Comparison of ENCODE assay signal across 2 cellular contexts in the genomic region with DNA sequence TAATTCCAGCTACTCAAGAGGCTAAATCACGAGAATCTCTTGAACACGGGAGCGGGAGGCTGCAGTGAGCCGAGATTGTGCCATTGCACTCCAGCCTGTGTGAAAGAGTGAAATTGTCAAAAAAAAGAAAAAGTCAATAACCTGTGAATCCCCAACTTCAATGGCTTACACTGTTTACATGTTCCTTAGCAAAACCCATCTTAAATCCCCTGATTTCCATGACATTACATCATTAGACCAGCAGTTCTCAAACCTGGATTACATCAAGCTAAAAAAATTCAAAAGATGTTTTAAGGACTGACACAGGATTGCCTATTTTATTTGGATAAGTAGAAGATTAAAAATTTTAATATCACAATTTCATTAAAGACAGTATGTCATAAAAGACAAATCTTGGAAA.
TF ChIP-seq lines count a peak whose summit lies in the region.

No MANE protein-coding gene starts in this region.

TF ChIP-seq in K562, 482 proteins besides CTCF, POLR2A, EP300 and RAD21:
- TF ChIP-seq, protein P1, sequence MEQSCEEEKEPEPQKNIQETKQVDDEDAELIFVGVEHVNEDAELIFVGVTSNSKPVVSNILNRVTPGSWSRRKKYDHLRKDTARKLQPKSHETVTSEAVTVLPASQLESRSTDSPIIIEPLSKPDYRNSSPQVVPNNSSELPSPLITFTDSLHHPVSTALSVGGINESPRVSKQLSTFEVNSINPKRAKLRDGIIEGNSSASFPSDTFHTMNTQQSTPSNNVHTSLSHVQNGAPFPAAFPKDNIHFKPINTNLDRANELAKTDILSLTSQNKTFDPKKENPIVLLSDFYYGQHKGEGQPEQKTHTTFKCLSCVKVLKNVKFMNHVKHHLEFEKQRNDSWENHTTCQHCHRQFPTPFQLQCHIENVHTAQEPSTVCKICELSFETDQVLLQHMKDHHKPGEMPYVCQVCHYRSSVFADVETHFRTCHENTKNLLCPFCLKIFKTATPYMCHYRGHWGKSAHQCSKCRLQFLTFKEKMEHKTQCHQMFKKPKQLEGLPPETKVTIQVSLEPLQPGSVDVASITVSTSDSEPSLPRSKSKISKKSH (CRISPR knock-in tag; IDR thresholded peaks at IDR 0.05): no peak
- TF ChIP-seq, protein P2, sequence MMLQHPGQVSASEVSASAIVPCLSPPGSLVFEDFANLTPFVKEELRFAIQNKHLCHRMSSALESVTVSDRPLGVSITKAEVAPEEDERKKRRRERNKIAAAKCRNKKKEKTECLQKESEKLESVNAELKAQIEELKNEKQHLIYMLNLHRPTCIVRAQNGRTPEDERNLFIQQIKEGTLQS (IDR thresholded peaks at IDR 0.05): peak; percentile 24; the same call in 1 of the 2 replicates
- TF ChIP-seq, protein P2 (CRISPR knock-in tag; conservative IDR thresholded peaks at IDR 0.05): no peak
- TF ChIP-seq, protein P3, sequence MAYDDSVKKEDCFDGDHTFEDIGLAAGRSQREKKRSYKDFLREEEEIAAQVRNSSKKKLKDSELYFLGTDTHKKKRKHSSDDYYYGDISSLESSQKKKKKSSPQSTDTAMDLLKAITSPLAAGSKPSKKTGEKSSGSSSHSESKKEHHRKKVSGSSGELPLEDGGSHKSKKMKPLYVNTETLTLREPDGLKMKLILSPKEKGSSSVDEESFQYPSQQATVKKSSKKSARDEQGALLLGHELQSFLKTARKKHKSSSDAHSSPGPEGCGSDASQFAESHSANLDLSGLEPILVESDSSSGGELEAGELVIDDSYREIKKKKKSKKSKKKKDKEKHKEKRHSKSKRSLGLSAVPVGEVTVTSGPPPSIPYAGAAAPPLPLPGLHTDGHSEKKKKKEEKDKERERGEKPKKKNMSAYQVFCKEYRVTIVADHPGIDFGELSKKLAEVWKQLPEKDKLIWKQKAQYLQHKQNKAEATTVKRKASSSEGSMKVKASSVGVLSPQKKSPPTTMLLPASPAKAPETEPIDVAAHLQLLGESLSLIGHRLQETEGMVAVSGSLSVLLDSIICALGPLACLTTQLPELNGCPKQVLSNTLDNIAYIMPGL (CRISPR knock-in tag; IDR thresholded peaks at IDR 0.05): no peak
- TF ChIP-seq TRIM24 (IDR thresholded peaks at IDR 0.05): peak in 1 of 2 experiments; percentile 28; a peak in 1 of 4 replicates
- TF ChIP-seq, protein P4, sequence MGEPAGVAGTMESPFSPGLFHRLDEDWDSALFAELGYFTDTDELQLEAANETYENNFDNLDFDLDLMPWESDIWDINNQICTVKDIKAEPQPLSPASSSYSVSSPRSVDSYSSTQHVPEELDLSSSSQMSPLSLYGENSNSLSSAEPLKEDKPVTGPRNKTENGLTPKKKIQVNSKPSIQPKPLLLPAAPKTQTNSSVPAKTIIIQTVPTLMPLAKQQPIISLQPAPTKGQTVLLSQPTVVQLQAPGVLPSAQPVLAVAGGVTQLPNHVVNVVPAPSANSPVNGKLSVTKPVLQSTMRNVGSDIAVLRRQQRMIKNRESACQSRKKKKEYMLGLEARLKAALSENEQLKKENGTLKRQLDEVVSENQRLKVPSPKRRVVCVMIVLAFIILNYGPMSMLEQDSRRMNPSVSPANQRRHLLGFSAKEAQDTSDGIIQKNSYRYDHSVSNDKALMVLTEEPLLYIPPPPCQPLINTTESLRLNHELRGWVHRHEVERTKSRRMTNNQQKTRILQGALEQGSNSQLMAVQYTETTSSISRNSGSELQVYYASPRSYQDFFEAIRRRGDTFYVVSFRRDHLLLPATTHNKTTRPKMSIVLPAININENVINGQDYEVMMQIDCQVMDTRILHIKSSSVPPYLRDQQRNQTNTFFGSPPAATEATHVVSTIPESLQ (CRISPR knock-in tag; IDR thresholded peaks at IDR 0.05): no peak
- no peak for TF ChIP-seq CHD1 (IDR thresholded peaks at IDR 0.05; ENCODE audit: low read length)
- TF ChIP-seq, protein P5, sequence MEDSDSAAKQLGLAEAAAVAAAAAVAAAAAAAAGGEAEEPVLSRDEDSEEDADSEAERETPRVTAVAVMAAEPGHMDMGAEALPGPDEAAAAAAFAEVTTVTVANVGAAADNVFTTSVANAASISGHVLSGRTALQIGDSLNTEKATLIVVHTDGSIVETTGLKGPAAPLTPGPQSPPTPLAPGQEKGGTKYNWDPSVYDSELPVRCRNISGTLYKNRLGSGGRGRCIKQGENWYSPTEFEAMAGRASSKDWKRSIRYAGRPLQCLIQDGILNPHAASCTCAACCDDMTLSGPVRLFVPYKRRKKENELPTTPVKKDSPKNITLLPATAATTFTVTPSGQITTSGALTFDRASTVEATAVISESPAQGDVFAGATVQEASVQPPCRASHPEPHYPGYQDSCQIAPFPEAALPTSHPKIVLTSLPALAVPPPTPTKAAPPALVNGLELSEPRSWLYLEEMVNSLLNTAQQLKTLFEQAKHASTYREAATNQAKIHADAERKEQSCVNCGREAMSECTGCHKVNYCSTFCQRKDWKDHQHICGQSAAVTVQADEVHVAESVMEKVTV (CRISPR knock-in tag; IDR thresholded peaks at IDR 0.05): no peak
- TF ChIP-seq ZNF584 (CRISPR knock-in tag; IDR thresholded peaks at IDR 0.05; ENCODE audit: low read depth): no peak
- TF ChIP-seq, protein P6, sequence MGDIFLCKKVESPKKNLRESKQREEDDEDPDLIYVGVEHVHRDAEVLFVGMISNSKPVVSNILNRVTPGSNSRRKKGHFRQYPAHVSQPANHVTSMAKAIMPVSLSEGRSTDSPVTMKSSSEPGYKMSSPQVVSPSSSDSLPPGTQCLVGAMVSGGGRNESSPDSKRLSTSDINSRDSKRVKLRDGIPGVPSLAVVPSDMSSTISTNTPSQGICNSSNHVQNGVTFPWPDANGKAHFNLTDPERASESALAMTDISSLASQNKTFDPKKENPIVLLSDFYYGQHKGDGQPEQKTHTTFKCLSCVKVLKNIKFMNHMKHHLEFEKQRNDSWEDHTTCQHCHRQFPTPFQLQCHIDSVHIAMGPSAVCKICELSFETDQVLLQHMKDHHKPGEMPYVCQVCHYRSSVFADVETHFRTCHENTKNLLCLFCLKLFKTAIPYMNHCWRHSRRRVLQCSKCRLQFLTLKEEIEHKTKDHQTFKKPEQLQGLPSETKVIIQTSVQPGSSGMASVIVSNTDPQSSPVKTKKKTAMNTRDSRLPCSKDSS (IDR thresholded peaks at IDR 0.05; ENCODE audit: low read depth, partially characterized antibody): no peak
- no peak for TF ChIP-seq CEBPG (CRISPR knock-in tag; IDR thresholded peaks at IDR 0.05)
- peak; percentile 19 to 71; a peak in 2 of 4 replicates for TF ChIP-seq CEBPG (tag; conservative IDR thresholded peaks at IDR 0.05 in 1 of 2, IDR thresholded peaks at IDR 0.05 in 1 of 2)

TF ChIP-seq in GM23338, 12 proteins besides CTCF, POLR2A, EP300 and RAD21:
- TF ChIP-seq ZNF331 (CRISPR knock-in tag; IDR thresholded peaks at IDR 0.05; ENCODE audit: low read depth): no peak
- TF ChIP-seq EZH2 (IDR thresholded peaks at IDR 0.05; ENCODE audit: low read depth, unreplicated experiment): no peak
- TF ChIP-seq, protein P7, sequence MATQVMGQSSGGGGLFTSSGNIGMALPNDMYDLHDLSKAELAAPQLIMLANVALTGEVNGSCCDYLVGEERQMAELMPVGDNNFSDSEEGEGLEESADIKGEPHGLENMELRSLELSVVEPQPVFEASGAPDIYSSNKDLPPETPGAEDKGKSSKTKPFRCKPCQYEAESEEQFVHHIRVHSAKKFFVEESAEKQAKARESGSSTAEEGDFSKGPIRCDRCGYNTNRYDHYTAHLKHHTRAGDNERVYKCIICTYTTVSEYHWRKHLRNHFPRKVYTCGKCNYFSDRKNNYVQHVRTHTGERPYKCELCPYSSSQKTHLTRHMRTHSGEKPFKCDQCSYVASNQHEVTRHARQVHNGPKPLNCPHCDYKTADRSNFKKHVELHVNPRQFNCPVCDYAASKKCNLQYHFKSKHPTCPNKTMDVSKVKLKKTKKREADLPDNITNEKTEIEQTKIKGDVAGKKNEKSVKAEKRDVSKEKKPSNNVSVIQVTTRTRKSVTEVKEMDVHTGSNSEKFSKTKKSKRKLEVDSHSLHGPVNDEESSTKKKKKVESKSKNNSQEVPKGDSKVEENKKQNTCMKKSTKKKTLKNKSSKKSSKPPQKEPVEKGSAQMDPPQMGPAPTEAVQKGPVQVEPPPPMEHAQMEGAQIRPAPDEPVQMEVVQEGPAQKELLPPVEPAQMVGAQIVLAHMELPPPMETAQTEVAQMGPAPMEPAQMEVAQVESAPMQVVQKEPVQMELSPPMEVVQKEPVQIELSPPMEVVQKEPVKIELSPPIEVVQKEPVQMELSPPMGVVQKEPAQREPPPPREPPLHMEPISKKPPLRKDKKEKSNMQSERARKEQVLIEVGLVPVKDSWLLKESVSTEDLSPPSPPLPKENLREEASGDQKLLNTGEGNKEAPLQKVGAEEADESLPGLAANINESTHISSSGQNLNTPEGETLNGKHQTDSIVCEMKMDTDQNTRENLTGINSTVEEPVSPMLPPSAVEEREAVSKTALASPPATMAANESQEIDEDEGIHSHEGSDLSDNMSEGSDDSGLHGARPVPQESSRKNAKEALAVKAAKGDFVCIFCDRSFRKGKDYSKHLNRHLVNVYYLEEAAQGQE (IDR thresholded peaks at IDR 0.05; ENCODE audit: unreplicated experiment): no peak
- TF ChIP-seq, protein P8, sequence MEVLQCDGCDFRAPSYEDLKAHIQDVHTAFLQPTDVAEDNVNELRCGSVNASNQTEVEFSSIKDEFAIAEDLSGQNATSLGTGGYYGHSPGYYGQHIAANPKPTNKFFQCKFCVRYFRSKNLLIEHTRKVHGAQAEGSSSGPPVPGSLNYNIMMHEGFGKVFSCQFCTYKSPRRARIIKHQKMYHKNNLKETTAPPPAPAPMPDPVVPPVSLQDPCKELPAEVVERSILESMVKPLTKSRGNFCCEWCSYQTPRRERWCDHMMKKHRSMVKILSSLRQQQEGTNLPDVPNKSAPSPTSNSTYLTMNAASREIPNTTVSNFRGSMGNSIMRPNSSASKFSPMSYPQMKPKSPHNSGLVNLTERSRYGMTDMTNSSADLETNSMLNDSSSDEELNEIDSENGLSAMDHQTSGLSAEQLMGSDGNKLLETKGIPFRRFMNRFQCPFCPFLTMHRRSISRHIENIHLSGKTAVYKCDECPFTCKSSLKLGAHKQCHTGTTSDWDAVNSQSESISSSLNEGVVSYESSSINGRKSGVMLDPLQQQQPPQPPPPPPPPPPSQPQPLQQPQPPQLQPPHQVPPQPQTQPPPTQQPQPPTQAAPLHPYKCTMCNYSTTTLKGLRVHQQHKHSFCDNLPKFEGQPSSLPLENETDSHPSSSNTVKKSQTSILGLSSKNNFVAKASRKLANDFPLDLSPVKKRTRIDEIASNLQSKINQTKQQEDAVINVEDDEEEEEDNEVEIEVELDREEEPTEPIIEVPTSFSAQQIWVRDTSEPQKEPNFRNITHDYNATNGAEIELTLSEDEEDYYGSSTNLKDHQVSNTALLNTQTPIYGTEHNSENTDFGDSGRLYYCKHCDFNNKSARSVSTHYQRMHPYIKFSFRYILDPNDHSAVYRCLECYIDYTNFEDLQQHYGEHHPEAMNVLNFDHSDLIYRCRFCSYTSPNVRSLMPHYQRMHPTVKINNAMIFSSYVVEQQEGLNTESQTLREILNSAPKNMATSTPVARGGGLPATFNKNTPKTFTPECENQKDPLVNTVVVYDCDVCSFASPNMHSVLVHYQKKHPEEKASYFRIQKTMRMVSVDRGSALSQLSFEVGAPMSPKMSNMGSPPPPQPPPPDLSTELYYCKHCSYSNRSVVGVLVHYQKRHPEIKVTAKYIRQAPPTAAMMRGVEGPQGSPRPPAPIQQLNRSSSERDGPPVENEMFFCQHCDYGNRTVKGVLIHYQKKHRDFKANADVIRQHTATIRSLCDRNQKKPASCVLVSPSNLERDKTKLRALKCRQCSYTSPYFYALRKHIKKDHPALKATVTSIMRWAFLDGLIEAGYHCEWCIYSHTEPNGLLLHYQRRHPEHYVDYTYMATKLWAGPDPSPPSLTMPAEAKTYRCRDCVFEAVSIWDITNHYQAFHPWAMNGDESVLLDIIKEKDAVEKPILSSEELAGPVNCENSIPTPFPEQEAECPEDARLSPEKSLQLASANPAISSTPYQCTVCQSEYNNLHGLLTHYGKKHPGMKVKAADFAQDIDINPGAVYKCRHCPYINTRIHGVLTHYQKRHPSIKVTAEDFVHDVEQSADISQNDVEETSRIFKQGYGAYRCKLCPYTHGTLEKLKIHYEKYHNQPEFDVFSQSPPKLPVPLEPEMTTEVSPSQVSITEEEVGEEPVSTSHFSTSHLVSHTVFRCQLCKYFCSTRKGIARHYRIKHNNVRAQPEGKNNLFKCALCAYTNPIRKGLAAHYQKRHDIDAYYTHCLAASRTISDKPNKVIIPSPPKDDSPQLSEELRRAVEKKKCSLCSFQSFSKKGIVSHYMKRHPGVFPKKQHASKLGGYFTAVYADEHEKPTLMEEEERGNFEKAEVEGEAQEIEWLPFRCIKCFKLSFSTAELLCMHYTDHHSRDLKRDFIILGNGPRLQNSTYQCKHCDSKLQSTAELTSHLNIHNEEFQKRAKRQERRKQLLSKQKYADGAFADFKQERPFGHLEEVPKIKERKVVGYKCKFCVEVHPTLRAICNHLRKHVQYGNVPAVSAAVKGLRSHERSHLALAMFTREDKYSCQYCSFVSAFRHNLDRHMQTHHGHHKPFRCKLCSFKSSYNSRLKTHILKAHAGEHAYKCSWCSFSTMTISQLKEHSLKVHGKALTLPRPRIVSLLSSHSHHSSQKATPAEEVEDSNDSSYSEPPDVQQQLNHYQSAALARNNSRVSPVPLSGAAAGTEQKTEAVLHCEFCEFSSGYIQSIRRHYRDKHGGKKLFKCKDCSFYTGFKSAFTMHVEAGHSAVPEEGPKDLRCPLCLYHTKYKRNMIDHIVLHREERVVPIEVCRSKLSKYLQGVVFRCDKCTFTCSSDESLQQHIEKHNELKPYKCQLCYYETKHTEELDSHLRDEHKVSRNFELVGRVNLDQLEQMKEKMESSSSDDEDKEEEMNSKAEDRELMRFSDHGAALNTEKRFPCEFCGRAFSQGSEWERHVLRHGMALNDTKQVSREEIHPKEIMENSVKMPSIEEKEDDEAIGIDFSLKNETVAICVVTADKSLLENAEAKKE (CRISPR knock-in tag; IDR thresholded peaks at IDR 0.05): no peak
- TF ChIP-seq POLR2AphosphoS5 (IDR thresholded peaks at IDR 0.05; ENCODE audit: low read depth): no peak
- no peak for TF ChIP-seq NANOG (IDR thresholded peaks at IDR 0.05; ENCODE audit: borderline replicate concordance)
- TF ChIP-seq CREB1 (CRISPR knock-in tag; IDR thresholded peaks at IDR 0.05; ENCODE audit: low read depth): no peak
- TF ChIP-seq STAT1 (IDR thresholded peaks at IDR 0.05; ENCODE audit: unreplicated experiment): no peak
- no peak for TF ChIP-seq ZNF114 (CRISPR knock-in tag; IDR thresholded peaks at IDR 0.05)
- TF ChIP-seq, protein P9, sequence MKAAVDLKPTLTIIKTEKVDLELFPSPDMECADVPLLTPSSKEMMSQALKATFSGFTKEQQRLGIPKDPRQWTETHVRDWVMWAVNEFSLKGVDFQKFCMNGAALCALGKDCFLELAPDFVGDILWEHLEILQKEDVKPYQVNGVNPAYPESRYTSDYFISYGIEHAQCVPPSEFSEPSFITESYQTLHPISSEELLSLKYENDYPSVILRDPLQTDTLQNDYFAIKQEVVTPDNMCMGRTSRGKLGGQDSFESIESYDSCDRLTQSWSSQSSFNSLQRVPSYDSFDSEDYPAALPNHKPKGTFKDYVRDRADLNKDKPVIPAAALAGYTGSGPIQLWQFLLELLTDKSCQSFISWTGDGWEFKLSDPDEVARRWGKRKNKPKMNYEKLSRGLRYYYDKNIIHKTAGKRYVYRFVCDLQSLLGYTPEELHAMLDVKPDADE (IDR thresholded peaks at IDR 0.05): no peak
- no peak for TF ChIP-seq JUNB (IDR thresholded peaks at IDR 0.05; ENCODE audit: unreplicated experiment)
- TF ChIP-seq EZH2phosphoT487 (IDR thresholded peaks at IDR 0.05; ENCODE audit: unreplicated experiment): no peak
TF ChIP-seq in GM23338: peak in this region for 0.
